Comparison of ENCODE assay signal across 8 cellular contexts in the genomic region with DNA sequence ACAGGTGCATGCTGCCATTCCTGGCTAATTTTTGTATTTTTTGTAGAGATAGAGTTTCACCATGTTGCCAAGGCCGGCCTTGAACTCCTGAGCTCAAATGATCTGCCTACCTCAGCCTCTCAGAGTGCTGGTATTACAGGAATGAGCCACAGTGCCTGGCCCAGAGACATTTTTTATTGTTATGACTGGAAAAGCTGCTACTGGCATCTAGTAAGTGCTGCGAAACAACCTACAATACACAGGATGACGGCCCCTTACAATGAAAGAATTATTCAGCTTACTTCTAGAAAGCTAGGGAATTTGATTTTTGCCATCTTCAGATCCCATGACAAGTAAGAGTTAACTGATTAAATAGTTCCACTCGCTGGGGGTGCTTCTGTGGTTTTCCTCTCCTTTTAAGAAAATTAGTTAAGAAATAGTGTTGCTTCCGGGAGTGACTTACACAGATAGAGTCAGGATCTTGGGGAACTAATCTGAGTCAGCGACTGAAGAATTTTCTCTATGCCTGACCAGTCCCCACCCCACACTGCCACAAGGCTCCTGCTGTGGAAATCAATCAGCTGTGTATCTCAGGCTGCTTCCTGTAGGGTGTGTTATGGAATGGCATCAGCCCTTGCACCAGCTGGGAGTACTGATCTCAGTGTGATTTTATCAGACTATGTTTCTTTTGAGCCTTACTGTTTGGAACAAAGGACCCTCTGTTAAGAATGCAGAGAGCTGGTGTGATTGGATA.
DNase-seq lines count a peak whose midpoint lies in the region; ATAC-seq and TF ChIP-seq lines count a peak whose summit lies in the region.

No MANE protein-coding gene starts in this region.

- H3K9ac ChIP-seq in parathyroid adenoma = no peak overlapping the region

- no peaks in the 10 kb centered on the region for H3K9me3 ChIP-seq in parathyroid adenoma (ENCODE audit: control insufficient read depth, low read length)

- no peaks in the 10 kb centered on the region for H3K36me3 ChIP-seq in parathyroid adenoma (ENCODE audit: control insufficient read depth, insufficient read depth, low read length)

- no peaks in the 10 kb centered on the region for H3K27me3 ChIP-seq in parathyroid adenoma (ENCODE audit: control insufficient read depth, insufficient read depth, low read length)

- H3K4me2 ChIP-seq in parathyroid adenoma (ENCODE audit: low read length) = no peak overlapping the region

- peaks cover 24% of the 10 kb centered on the region for H3K4me1 ChIP-seq in parathyroid adenoma

- no peaks in the 10 kb centered on the region for H3K9me3 Mint-ChIP-seq in activated T-helper 17 cell treated with anti-CD3 and anti-CD28 coated beads, Interleukin-2, amount 50 U/mL, for 72 hours

- H2AFZ ChIP-seq in parathyroid adenoma = no peak overlapping the region

- TF ChIP-seq POLR2A in NB4 (IDR thresholded peaks at IDR 0.05; ENCODE audit: extremely low read depth, insufficient read length) = no peak

- peaks cover 88% of the 10 kb centered on the region for H3K36me3 Mint-ChIP-seq in activated T-helper 17 cell treated with anti-CD3 and anti-CD28 coated beads, Interleukin-2, amount 50 U/mL, for 72 hours (ENCODE audit: low read depth)

- peaks cover 44% of the 10 kb centered on the region for H3K4me1 Mint-ChIP-seq in activated T-helper 17 cell treated with anti-CD3 and anti-CD28 coated beads, Interleukin-2, amount 50 U/mL, for 72 hours

- H3K4me3 Mint-ChIP-seq in activated T-helper 17 cell treated with anti-CD3 and anti-CD28 coated beads, Interleukin-2, amount 50 U/mL, for 72 hours = peak overlapping the region; percentile 65

- TF ChIP-seq CTCF in GM12864 (IDR thresholded peaks at IDR 0.05; ENCODE audit: low read depth, low read length, missing control alignments) (no peak), NB4 (IDR thresholded peaks at IDR 0.05; ENCODE audit: low read depth, low read length) (no peak), parathyroid adenoma (IDR thresholded peaks at IDR 0.05) (no peak)

- DNase-seq in GM12864 (ENCODE audit: low read depth) (peak; percentile 30), NB4 (ENCODE audit: low read depth) (peak; percentile 87), germinal center (ENCODE audit: low spot score) (peak; percentile 14), DMS53 (lab: John Stamatoyannopoulos, UW) (no peak)

- no peak overlapping the region for H3K4me3 ChIP-seq in GM12864 (ENCODE audit: low read depth, low read length)
- no peak overlapping the region for H3K4me3 ChIP-seq in NB4 (ENCODE audit: low read depth, low read length)
- H3K4me3 ChIP-seq in parathyroid adenoma (ENCODE audit: low read depth, low read length) = no peak overlapping the region

- no peaks in the 10 kb centered on the region for H3K27me3 Mint-ChIP-seq in activated T-helper 17 cell treated with anti-CD3 and anti-CD28 coated beads, Interleukin-2, amount 50 U/mL, for 72 hours

- peak; percentile 92 for ATAC-seq in activated T-helper 17 cell treated with anti-CD3 and anti-CD28 coated beads, Interleukin-2, amount 50 U/mL, for 72 hours (replicated peaks)
- ATAC-seq in GM21723 (IDR thresholded peaks at IDR 0.05; ENCODE audit: unreplicated experiment) (no peak), GM21360 (IDR thresholded peaks at IDR 0.05; ENCODE audit: unreplicated experiment) (no peak)

- peak overlapping the region; percentile 79 for H3K27ac Mint-ChIP-seq in activated T-helper 17 cell treated with anti-CD3 and anti-CD28 coated beads, Interleukin-2, amount 50 U/mL, for 72 hours

- H3K79me2 ChIP-seq in parathyroid adenoma = peaks cover 39% of the 10 kb centered on the region

- peak overlapping the region; percentile 30 for H3K27ac ChIP-seq in parathyroid adenoma
